ENCODE assay signal across 26 cellular contexts in the genomic region with DNA sequence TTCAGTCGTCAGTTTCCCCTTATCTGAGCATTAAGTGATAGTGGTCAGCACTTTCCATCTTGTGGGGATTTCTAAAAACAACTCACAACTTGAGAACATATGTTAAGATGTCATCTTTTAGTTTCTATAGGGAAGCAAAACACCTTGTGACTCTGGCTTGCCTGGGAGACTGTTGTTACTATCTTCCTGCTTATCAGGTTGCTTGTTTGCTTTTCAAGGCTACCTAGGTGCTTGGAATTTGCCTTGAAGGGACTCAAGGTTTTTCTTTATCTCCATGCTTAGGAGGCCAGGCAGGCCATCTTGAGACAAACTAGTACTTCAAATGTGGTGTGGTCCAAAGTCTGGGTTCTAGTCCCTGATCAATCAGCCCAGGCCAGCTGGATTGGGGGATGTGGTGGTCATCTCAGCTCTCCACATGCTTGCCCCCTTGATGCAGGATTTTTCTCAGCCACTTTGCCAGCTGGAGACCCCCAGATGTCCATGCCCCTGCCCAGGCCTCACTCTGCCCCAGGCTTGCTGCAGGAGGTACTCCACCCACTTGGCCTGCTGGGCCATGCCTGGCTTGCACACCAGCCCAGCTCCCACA.
"Had no signal": no experiment of that assay in that cellular context is flagged by ENCODE, and none has a peak within 500 bp of the region (broad histone marks: within the 10 kb centered on the region; RNA-seq: fewer than 3 reads in every experiment).

No MANE protein-coding gene starts in this region.

- FAIRE-seq: endothelial cell of umbilical vein, frontal cortex, small intestine had no signal

- H3K36me3 ChIP-seq: esophagus muscularis mucosa, upper lobe of left lung had no signal

- H3K9me3 ChIP-seq: testis had no signal

- H3K27me3 ChIP-seq: testis, upper lobe of left lung had no signal

- ATAC-seq: activated naive CD8-positive, alpha-beta T cell treated with anti-CD3 and anti-CD28 coated beads, Interleukin-2, amount 50 U/mL, for 24 hours; activated T-cell treated with anti-CD3 and anti-CD28 coated beads, Interleukin-2, amount 50 U/mL, for 72 hours; mucosa of descending colon; sciatic nerve; stimulated activated naive B cell treated with anti-CD40 and anti-IgM and Interleukin-4, amounts not matched to agents 10 μg/mL and 1 μg/mL and 100 μg/mL, for 72 hours; T-helper 17 cell had no signal

- H3K4me3 ChIP-seq: esophagus muscularis mucosa, mucosa of descending colon, testis, upper lobe of left lung had no signal

- DNase-seq: activated B cell treated with CpG ODN at 0.5 μM for 24 hours; activated CD4-positive, alpha-beta memory T cell treated with anti-CD3 and anti-CD28 coated beads, Interleukin-2, amount 10 ng/mL, durations not matched to agents 7 days and 5 days; activated CD4-positive, alpha-beta T cell treated with anti-CD3 and anti-CD28 coated beads for 4 hours; activated effector memory CD4-positive, alpha-beta T cell treated with anti-CD3 and anti-CD28 coated beads, Interleukin-2, amount 50 U/mL, for 16 hours; activated naive CD4-positive, alpha-beta T cell treated with anti-CD3 and anti-CD28 coated beads, Interleukin-2, amount 50 U/mL, for 16 hours; activated naive CD8-positive, alpha-beta T cell treated with anti-CD3 and anti-CD28 coated beads, Interleukin-2, amount 50 U/mL, for 24 hours; activated T-cell treated with anti-CD3 and anti-CD28 coated beads, Interleukin-2, amount 50 U/mL, for 72 hours; caudate nucleus; effector memory CD4-positive, alpha-beta T cell; glutamatergic neuron; hypothalamus; mucosa of descending colon; occipital lobe; posterior cingulate gyrus; small intestine; stimulated activated CD4-positive, alpha-beta T cell treated with anti-CD3 and anti-CD28 coated beads, Interleukin-2, amount 100 ng/mL, for 48 hours; stimulated activated CD8-positive, alpha-beta memory T cell treated with anti-CD3 and anti-CD28 coated beads, Interleukin-4, amount 100 ng/mL, for 48 hours; stimulated activated naive B cell treated with anti-CD40 and anti-IgM and Interleukin-4, amounts not matched to agents 10 μg/mL and 1 μg/mL and 100 μg/mL, for 72 hours; SW 1271; T-helper 17 cell; testis had no signal

- H3K27ac ChIP-seq: esophagus muscularis mucosa, testis, upper lobe of left lung had no signal

- H3K4me1 ChIP-seq: esophagus muscularis mucosa, testis, upper lobe of left lung had no signal
